Comparison of ENCODE assay signal across 1 cellular context in the genomic region with DNA sequence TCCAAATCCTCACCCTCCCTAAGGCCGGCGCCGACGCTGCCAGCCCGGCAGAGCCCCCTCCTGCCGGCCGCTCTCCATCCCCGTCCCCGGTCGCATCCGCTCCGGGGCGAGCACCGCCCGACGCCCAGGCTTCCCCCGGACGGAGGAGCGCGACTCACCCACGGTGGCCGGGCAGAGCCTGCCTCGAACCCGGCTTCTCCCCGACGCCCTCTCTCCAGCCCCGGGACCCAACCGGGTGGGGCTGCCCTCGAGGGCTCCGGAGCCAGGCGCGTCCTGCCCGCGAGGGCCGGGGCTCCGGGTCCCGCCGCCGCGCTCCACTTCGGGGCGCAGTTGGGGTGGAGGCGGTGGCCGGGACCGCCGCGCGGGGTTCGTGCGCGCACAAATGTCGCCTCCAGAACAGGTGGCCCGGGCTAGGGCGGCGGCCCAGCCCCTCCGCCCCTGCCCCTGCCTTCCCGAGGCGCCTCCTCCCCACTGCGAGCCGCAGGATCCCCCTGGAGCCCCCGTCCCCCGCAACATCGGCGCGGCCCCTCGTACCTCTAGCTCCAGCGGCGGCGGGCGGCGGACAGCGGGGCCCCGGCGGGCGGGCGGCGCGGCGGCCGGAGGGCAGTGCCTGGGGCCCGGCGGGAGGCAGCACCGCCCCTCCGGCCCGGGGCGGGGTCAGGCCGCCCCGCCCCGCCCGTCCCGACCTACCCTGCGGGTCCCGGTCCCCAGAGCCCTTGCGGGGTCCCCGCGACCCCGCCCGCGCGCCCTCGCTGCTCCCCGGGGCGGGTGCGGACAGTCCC.
TF ChIP-seq lines count a peak whose summit lies in the region.

Gene A4GALT, minus strand, starts transcription at position 608 of the 782 bp plus-strand sequence. CDS start 26,919 bp downstream, outside the sequence.

TF ChIP-seq in H1, 55 proteins besides CTCF, POLR2A, EP300 and RAD21 (continued from another document):
- no peak for TF ChIP-seq TEAD4 (IDR thresholded peaks at IDR 0.05; ENCODE audit: low read depth, low read length)
